In genomic region chr1:242203290-242203689, GRCh38 we compare ENCODE assay signal across 26 cellular contexts.
"Had no signal": no experiment of that assay in that cellular context is flagged by ENCODE, and none has a peak within 500 bp of the region (broad histone marks: within the 10 kb centered on the region; RNA-seq: fewer than 3 reads in every experiment).

No MANE protein-coding gene starts in this region.

- H3K27me3 Mint-ChIP-seq: activated CD4-positive, alpha-beta memory T cell treated with anti-CD3 and anti-CD28 coated beads for 36 hours; activated CD4-positive, alpha-beta T cell treated with anti-CD3 and anti-CD28 coated beads for 36 hours; activated CD4-positive, alpha-beta T cell treated with anti-CD3 and anti-CD28 coated beads, Interleukin-2, amount 10 ng/mL, durations not matched to agents 24 days and 14 days; central memory CD8-positive, alpha-beta T cell; dendritic cell treated with granulocyte-macrophage colony-stimulating factor and Interleukin-4, amounts not matched to agents 40 ng/mL and 50 ng/mL, for 4 days had no signal

- H3K36me3 ChIP-seq: brain microvascular endothelial cell had no signal

- H3K9me3 Mint-ChIP-seq: activated CD4-positive, alpha-beta memory T cell treated with anti-CD3 and anti-CD28 coated beads for 36 hours; activated CD4-positive, alpha-beta T cell treated with anti-CD3 and anti-CD28 coated beads, Interleukin-2, amount 10 ng/mL, durations not matched to agents 24 days and 14 days; activated T-cell treated with anti-CD3 and anti-CD28 coated beads, Interleukin-2, amount 50 U/mL, for 24 hours; central memory CD8-positive, alpha-beta T cell; dendritic cell treated with granulocyte-macrophage colony-stimulating factor and Interleukin-4, amounts not matched to agents 40 ng/mL and 50 ng/mL, for 4 days had no signal

- ATAC-seq: activated CD4-positive, alpha-beta T cell treated with anti-CD3 and anti-CD28 coated beads for 36 hours; activated T-cell treated with anti-CD3 and anti-CD28 coated beads, Interleukin-2, amount 50 U/mL, for 72 hours; esophagus mucosa had no signal

- H3K4me3 Mint-ChIP-seq: activated CD4-positive, alpha-beta memory T cell treated with anti-CD3 and anti-CD28 coated beads for 36 hours; activated CD4-positive, alpha-beta T cell treated with anti-CD3 and anti-CD28 coated beads for 36 hours; activated CD4-positive, alpha-beta T cell treated with anti-CD3 and anti-CD28 coated beads, Interleukin-2, amount 10 ng/mL, durations not matched to agents 24 days and 14 days; activated naive CD8-positive, alpha-beta T cell; activated T-cell treated with anti-CD3 and anti-CD28 coated beads, Interleukin-2, amount 50 U/mL, for 24 hours; activated T-cell treated with anti-CD3 and anti-CD28 coated beads, Interleukin-2, amount 50 U/mL, for 72 hours; central memory CD8-positive, alpha-beta T cell; dendritic cell treated with granulocyte-macrophage colony-stimulating factor and Interleukin-4, amounts not matched to agents 40 ng/mL and 50 ng/mL, for 4 days; endodermal cell had no signal

- H3K36me3 Mint-ChIP-seq: activated CD4-positive, alpha-beta memory T cell treated with anti-CD3 and anti-CD28 coated beads for 36 hours; activated naive CD8-positive, alpha-beta T cell had no signal

- H3K27ac Mint-ChIP-seq: activated CD4-positive, alpha-beta memory T cell treated with anti-CD3 and anti-CD28 coated beads for 36 hours; activated CD4-positive, alpha-beta T cell treated with anti-CD3 and anti-CD28 coated beads for 36 hours; activated CD4-positive, alpha-beta T cell treated with anti-CD3 and anti-CD28 coated beads, Interleukin-2, amount 10 ng/mL, durations not matched to agents 24 days and 14 days; activated naive CD8-positive, alpha-beta T cell; activated T-cell treated with anti-CD3 and anti-CD28 coated beads, Interleukin-2, amount 50 U/mL, for 24 hours; activated T-cell treated with anti-CD3 and anti-CD28 coated beads, Interleukin-2, amount 50 U/mL, for 72 hours; dendritic cell treated with granulocyte-macrophage colony-stimulating factor and Interleukin-4, amounts not matched to agents 40 ng/mL and 50 ng/mL, for 4 days; endodermal cell had no signal

- H3K4me3 ChIP-seq: coronary artery, dorsolateral prefrontal cortex had no signal

- DNase-seq: activated CD4-positive, alpha-beta memory T cell treated with anti-CD3 and anti-CD28 coated beads for 36 hours; activated CD4-positive, alpha-beta T cell treated with anti-CD3 and anti-CD28 coated beads for 36 hours; activated CD4-positive, alpha-beta T cell treated with anti-CD3 and anti-CD28 coated beads, Interleukin-2, amount 10 ng/mL, durations not matched to agents 24 days and 14 days; activated CD4-positive, CD25-positive, alpha-beta regulatory T cell; activated CD4-positive, CD25-positive, alpha-beta regulatory T cell treated with anti-CD3 and anti-CD28 coated beads, Interleukin-2, amount 50 U/mL, for 72 hours; activated CD8-positive, alpha-beta memory T cell treated with anti-CD3 and anti-CD28 coated beads, Interleukin-2, amount 50 U/mL, for 48 hours; activated gamma-delta T cell; activated naive CD4-positive, alpha-beta T cell; activated naive CD4-positive, alpha-beta T cell treated with anti-CD3 and anti-CD28 coated beads, Interleukin-2, amount 50 U/mL, for 16 hours; activated T-cell treated with anti-CD3 and anti-CD28 coated beads for 4 hours; activated T-cell treated with anti-CD3 and anti-CD28 coated beads, Interleukin-2, amount 50 U/mL, for 24 hours; activated T-cell treated with anti-CD3 and anti-CD28 coated beads, Interleukin-2, amount 50 U/mL, for 72 hours; amniotic stem cell; anterior cingulate cortex; brain microvascular endothelial cell; dorsolateral prefrontal cortex; effector memory CD4-positive, alpha-beta T cell; endodermal cell; foreskin fibroblast; head of caudate nucleus; T-helper 2 cell had no signal

- H3K27ac ChIP-seq: brain microvascular endothelial cell, coronary artery, dorsolateral prefrontal cortex had no signal

- H3K4me1 Mint-ChIP-seq: activated CD4-positive, alpha-beta T cell treated with anti-CD3 and anti-CD28 coated beads for 36 hours; activated CD4-positive, alpha-beta T cell treated with anti-CD3 and anti-CD28 coated beads, Interleukin-2, amount 10 ng/mL, durations not matched to agents 24 days and 14 days; central memory CD8-positive, alpha-beta T cell had no signal

- H3K27me3 ChIP-seq: brain microvascular endothelial cell, dorsolateral prefrontal cortex had no signal
